12 cellular contexts compared by ENCODE assay signal in the genomic region with DNA sequence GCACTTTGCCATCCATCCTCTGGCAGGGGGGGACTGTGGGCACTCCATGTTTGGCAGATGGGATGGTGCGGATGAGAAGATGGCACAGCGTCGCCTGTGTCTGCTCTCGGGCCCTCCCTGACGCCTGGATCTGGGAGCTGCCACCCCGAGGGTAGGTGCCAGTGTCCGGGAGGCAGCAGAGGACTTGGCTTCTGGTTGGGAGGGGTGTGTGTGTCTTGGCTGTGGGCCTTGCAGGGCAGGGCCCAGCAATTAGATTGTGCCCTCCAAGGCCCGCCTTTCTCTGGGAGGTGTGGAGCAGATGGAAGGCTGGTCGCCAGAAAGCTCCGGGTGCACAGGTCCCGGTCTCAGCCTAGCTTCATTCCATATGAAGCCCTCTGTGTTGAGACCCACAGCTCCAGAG. TPM values are rescaled to one million over a fixed set of nuclear protein-coding genes. Genes with fewer than 3 reads are reported as not detected.
DNase-seq lines count a peak whose midpoint lies in the region; ATAC-seq, FAIRE-seq and TF ChIP-seq lines count a peak whose summit lies in the region.
"Had no signal": no experiment of that assay in that cellular context is flagged by ENCODE, and none has a peak within 500 bp of the region (broad histone marks: within the 10 kb centered on the region; RNA-seq: fewer than 3 reads in every experiment).

No MANE protein-coding gene starts in this region.

- no peak for TF ChIP-seq CTCF in CD14-positive monocyte (IDR thresholded peaks at IDR 0.05)
- TF ChIP-seq CTCF in mucosa of descending colon (IDR thresholded peaks at IDR 0.05), result no peak

- peaks cover 79% of the 10 kb centered on the region for H3K4me1 Mint-ChIP-seq in CD14-positive monocyte

- H3K9me3 ChIP-seq in mucosa of descending colon, result no peaks in the 10 kb centered on the region

- H3K4me3 Mint-ChIP-seq in CD14-positive monocyte, result peak overlapping the region; percentile 95 to 97

- H3K27ac Mint-ChIP-seq in CD14-positive monocyte, result peak overlapping the region in 6 of 7 donors; percentile 53 to 95 (median 92)

- ATAC-seq in SK-N-SH treated with all-trans-retinoic acid at 6 μM for 48 hours (peak; percentile 23; the same call in 2 of the 3 replicates), mucosa of descending colon (peak; percentile 86)

- no peaks in the 10 kb centered on the region for H3K36me3 ChIP-seq in mucosa of descending colon (ENCODE audit: low read depth)

- H3K4me3 ChIP-seq in mucosa of descending colon, result no peak overlapping the region

- no peak for FAIRE-seq in frontal cortex (lab: Jason Lieb, UNC)

- H3K4me1 ChIP-seq in mucosa of descending colon (ENCODE audit: low read depth), result peaks cover 26% of the 10 kb centered on the region

- CTCF ChIA-PET in HEK293T (lab: Yijun Ruan, JAX), result interaction anchor here (0.7 kb wide), 1 partner anchor 11 kb away, joined by 4 read pairs; no protein-coding TSS in a partner anchor

- H3K27me3 Mint-ChIP-seq in CD14-positive monocyte (ENCODE audit: low read depth in 3 of 3), result no peaks in the 10 kb centered on the region

- H3K9me3 Mint-ChIP-seq in CD14-positive monocyte, result peaks cover 0 to 1% (median 0%) of the 10 kb centered on the region in 7 donors

- peaks cover 27 to 42% of the 10 kb centered on the region in 2 donors for H3K36me3 Mint-ChIP-seq in CD14-positive monocyte

- DNase-seq in CD14-positive monocyte (ENCODE audit: low spot score) (no peak), DMS 273 (lab: John Stamatoyannopoulos, UW; ENCODE audit: unreplicated experiment) (peak; percentile 78), mucosa of descending colon (peak; percentile 86 to 87 (median 86)), Ammon's horn (ENCODE audit: low spot score) (no peak), frontal cortex (ENCODE audit: low spot score in 2 of 2) (no peak), HEK293T (ENCODE audit: extremely low spot score) (no peak)
- DNase-seq: activated CD4-positive, alpha-beta T cell treated with anti-CD3 and anti-CD28 coated beads, Interleukin-2, amount 50 U/mL, for 48 hours; NCI-H1417 treated with DMSO at 0.1 percent for 48 hours had no signal

- POLR2A ChIA-PET in HEK293T (lab: Yijun Ruan, JAX), result no interaction called here

- intact Hi-C loops in CD14-positive monocyte (cut with micrococcal nuclease) (loop anchor here in 1 of 2 donors (10.0 kb wide), 2 partner anchors 57 to 207 kb away; no protein-coding TSS in a partner anchor), mucosa of descending colon (cut with DNase I, micrococcal nuclease) (no loop called here)

TF ChIP-seq in SK-N-SH treated with all-trans-retinoic acid at 6 μM for 48 hours, 23 proteins besides CTCF, POLR2A, EP300 and RAD21:
- TF ChIP-seq BACH2 (CRISPR knock-in tag; IDR thresholded peaks at IDR 0.05; ENCODE audit: borderline replicate concordance) (no peak), ESRRG (CRISPR knock-in tag; IDR thresholded peaks at IDR 0.05) (no peak)
- TF ChIP-seq, protein P1, sequence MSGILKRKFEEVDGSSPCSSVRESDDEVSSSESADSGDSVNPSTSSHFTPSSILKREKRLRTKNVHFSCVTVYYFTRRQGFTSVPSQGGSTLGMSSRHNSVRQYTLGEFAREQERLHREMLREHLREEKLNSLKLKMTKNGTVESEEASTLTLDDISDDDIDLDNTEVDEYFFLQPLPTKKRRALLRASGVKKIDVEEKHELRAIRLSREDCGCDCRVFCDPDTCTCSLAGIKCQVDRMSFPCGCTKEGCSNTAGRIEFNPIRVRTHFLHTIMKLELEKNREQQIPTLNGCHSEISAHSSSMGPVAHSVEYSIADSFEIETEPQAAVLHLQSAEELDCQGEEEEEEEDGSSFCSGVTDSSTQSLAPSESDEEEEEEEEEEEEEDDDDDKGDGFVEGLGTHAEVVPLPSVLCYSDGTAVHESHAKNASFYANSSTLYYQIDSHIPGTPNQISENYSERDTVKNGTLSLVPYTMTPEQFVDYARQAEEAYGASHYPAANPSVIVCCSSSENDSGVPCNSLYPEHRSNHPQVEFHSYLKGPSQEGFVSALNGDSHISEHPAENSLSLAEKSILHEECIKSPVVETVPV (CRISPR knock-in tag; IDR thresholded peaks at IDR 0.05), result no peak

TF ChIP-seq in HEK293T, 16 proteins besides CTCF, POLR2A, EP300 and RAD21:
- TF ChIP-seq HDGF (IDR thresholded peaks at IDR 0.05; ENCODE audit: borderline replicate concordance) (no peak), TARDBP (IDR thresholded peaks at IDR 0.05) (no peak), SP1 (IDR thresholded peaks at IDR 0.05) (no peak), ELF4 (IDR thresholded peaks at IDR 0.05) (no peak), FOXA1 (IDR thresholded peaks at IDR 0.05) (no peak), NFRKB (IDR thresholded peaks at IDR 0.05) (no peak), BHLHE40 (IDR thresholded peaks at IDR 0.05; ENCODE audit: borderline replicate concordance) (no peak), LEF1 (IDR thresholded peaks at IDR 0.05; ENCODE audit: borderline replicate concordance) (no peak), FOXK2 (IDR thresholded peaks at IDR 0.05) (no peak), L3MBTL2 (conservative IDR thresholded peaks at IDR 0.05) (no peak), ARNT (IDR thresholded peaks at IDR 0.05) (no peak), SUZ12 (IDR thresholded peaks at IDR 0.05) (no peak), CTBP1 (IDR thresholded peaks at IDR 0.05; ENCODE audit: borderline replicate concordance) (no peak), ZNF384 (IDR thresholded peaks at IDR 0.05) (no peak), FOXM1 (IDR thresholded peaks at IDR 0.05; ENCODE audit: borderline replicate concordance) (no peak)
- TF ChIP-seq, protein P2, sequence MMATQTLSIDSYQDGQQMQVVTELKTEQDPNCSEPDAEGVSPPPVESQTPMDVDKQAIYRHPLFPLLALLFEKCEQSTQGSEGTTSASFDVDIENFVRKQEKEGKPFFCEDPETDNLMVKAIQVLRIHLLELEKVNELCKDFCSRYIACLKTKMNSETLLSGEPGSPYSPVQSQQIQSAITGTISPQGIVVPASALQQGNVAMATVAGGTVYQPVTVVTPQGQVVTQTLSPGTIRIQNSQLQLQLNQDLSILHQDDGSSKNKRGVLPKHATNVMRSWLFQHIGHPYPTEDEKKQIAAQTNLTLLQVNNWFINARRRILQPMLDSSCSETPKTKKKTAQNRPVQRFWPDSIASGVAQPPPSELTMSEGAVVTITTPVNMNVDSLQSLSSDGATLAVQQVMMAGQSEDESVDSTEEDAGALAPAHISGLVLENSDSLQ (IDR thresholded peaks at IDR 0.05), result no peak

RNA-seq across cellular contexts. Expression of a gene that starts 1.4 kb away (rescaled TPM):
- polyA plus RNA-seq in CD14-positive monocyte, result 1 to 10 TPM; 1.5 to 6.1 TPM
- total RNA-seq in mucosa of descending colon (10 to 100 TPM; 26.6 to 45.3 (median 43.3) TPM), frontal cortex (25.3 TPM)

RNA-seq across cellular contexts. Expression of a gene that starts 48.2 kb away (rescaled TPM):
- polyA plus RNA-seq in CD14-positive monocyte, result not detected
- total RNA-seq in mucosa of descending colon (1 to 10 TPM; 1.3 to 2.2 (median 2.2) TPM), frontal cortex (1.2 TPM)
- total RNA-seq: glomerular endothelial cell, liver, pulmonary artery endothelial cell had no signal
- polyA plus RNA-seq: liver had no signal

Comparison
In these comparisons a context has a peak if more than half of its experiments do, and no peak if none do; other contexts are left out.
1. DNase-seq: peak in DMS 273 (single experiment) and mucosa of descending colon (3 of 3); none in CD14-positive monocyte (single experiment), Ammon's horn (single experiment), frontal cortex (0 of 2) and HEK293T (single experiment).